ENCODE assay signal across 29 cellular contexts in the genomic region with DNA sequence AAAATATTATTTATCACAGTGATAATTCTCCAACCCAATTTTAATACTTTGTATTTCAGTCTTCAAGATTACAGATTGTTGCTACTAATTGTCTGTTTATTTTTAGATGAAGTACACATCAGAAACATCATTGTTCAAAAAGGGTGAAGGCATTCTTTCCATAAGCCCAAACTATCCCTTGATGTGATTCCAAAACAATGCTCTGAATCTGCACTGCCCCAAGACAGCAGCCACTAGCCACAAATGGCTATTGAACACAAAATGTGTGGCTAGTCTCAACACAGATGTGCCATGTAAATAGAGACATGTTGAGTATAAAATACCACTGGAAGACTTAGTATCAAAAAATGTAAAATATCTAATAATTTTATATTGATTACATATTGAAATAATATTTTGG.
"Had no signal": no experiment of that assay in that cellular context is flagged by ENCODE, and none has a peak within 500 bp of the region (broad histone marks: within the 10 kb centered on the region; RNA-seq: fewer than 3 reads in every experiment).

No MANE protein-coding gene starts in this region.

- H3K4me1 ChIP-seq: neural progenitor cell, parathyroid adenoma, psoas muscle, right lobe of liver, sigmoid colon, spleen, suprapubic skin, testis, tibial artery, transverse colon, upper lobe of right lung, uterus had no signal

- H3K27ac ChIP-seq: neural progenitor cell, ovary, parathyroid adenoma, psoas muscle, right lobe of liver, sigmoid colon, skin epidermis, spleen, suprapubic skin, testis, tibial artery, transverse colon, upper lobe of right lung, uterus had no signal

- H3K9ac ChIP-seq: neural progenitor cell, parathyroid adenoma had no signal

- H2AFZ ChIP-seq: neural progenitor cell, parathyroid adenoma had no signal

- H3K27me3 ChIP-seq: neural progenitor cell, ovary, right lobe of liver, sigmoid colon, spleen, suprapubic skin, testis, tibial artery, transverse colon, upper lobe of right lung, uterus had no signal

- ATAC-seq: natural killer cell; psoas muscle; right cardiac atrium; right lobe of liver; stimulated activated memory B cell treated with anti-CD40 and anti-IgM and Interleukin-4, amounts not matched to agents 10 μg/mL and 1 μg/mL and 100 μg/mL, for 72 hours; stimulated activated naive CD8-positive, alpha-beta T cell treated with anti-CD3 and anti-CD28 coated beads, Interleukin-15, amount 100 ng/mL, for 72 hours; stimulated activated naive CD8-positive, alpha-beta T cell treated with anti-CD3 and anti-CD28 coated beads, Interleukin-15, Interleukin-2, amounts not matched to agents 100 U/mL and 50 U/mL, for 24 hours; upper lobe of right lung had no signal

- H3K4me3 ChIP-seq: neural progenitor cell, ovary, psoas muscle, right lobe of liver, sigmoid colon, skin epidermis, smooth muscle cell, spleen, suprapubic skin, testis, tibial artery, transverse colon, upper lobe of right lung, uterus had no signal

- DNase-seq: natural killer cell; occipital lobe; ovary; posterior cingulate gyrus; psoas muscle; right cardiac atrium; right lobe of liver; sigmoid colon; spleen; stimulated activated CD4-positive, alpha-beta T cell treated with anti-CD3 and anti-CD28 coated beads, Interleukin-12 subunit alpha, Interleukin-12 subunit beta, amount 100 ng/mL, for 4 hours; stimulated activated CD4-positive, alpha-beta T cell treated with anti-CD3 and anti-CD28 coated beads, Interleukin-1b, Interleukin-23, amount 100 ng/mL, for 48 hours; stimulated activated CD4-positive, alpha-beta T cell treated with anti-CD3 and anti-CD28 coated beads, Interleukin-4, amount 100 ng/mL, for 1 hour; stimulated activated CD4-positive, alpha-beta T cell treated with anti-CD3 and anti-CD28 coated beads, Interleukin-4, amount 100 ng/mL, for 4 hours; stimulated activated CD8-positive, alpha-beta memory T cell treated with anti-CD3 and anti-CD28 coated beads, Interleukin-4, amount 100 ng/mL, for 48 hours; stimulated activated naive CD4-positive, alpha-beta T cell; stimulated activated naive CD8-positive, alpha-beta T cell treated with anti-CD3 and anti-CD28 coated beads, Interleukin-15, amount 100 ng/mL, for 72 hours; stimulated activated naive CD8-positive, alpha-beta T cell treated with anti-CD3 and anti-CD28 coated beads, Interleukin-15, Interleukin-2, amounts not matched to agents 100 U/mL and 50 U/mL, for 24 hours; substantia nigra; testis; tibial artery; transverse colon; upper lobe of right lung; uterus had no signal

- H3K4me2 ChIP-seq: neural progenitor cell, smooth muscle cell had no signal

- H3K79me2 ChIP-seq: parathyroid adenoma had no signal

- H3K9me3 ChIP-seq: ovary, psoas muscle, right lobe of liver, sigmoid colon, spleen, suprapubic skin, testis, tibial artery, transverse colon, upper lobe of right lung, uterus had no signal

- H3K36me3 ChIP-seq: neural progenitor cell, ovary, right lobe of liver, suprapubic skin, upper lobe of right lung, uterus had no signal
